ENCODE assay signal across 9 cellular contexts in genomic region chr2:45439788-45440773, GRCh38.
A peak's percentile ranks its signal among the peaks of the same experiment; 100 is the strongest.
DNase-seq lines count a peak whose midpoint lies in the region; ATAC-seq, FAIRE-seq and TF ChIP-seq lines count a peak whose summit lies in the region.
"Had no signal": no experiment of that assay in that cellular context is flagged by ENCODE, and none has a peak within 500 bp of the region (broad histone marks: within the 10 kb centered on the region; RNA-seq: fewer than 3 reads in every experiment).

No MANE protein-coding gene starts in this region.

- ATAC-seq in GM18873 (IDR thresholded peaks at IDR 0.05; ENCODE audit: low FRiP score, unreplicated experiment) (peak; percentile 51), HG02884 (IDR thresholded peaks at IDR 0.05; ENCODE audit: unreplicated experiment) (peak; percentile 67), GM18519 (IDR thresholded peaks at IDR 0.05; ENCODE audit: low FRiP score, unreplicated experiment) (no peak)

- no peaks in the 10 kb centered on the region for H4K20me1 ChIP-seq in SK-N-SH (ENCODE audit: insufficient read depth)

- WGBS in SK-N-SH (ENCODE audit: low lambda C conversion rate): 91% methylated on average over 6 of the region's 6 CpGs

- intact Hi-C loops in kidney (cut with DNase I): no loop called here

- H3K4me3 ChIP-seq in SK-N-SH (ENCODE audit: low read depth in 2 of 2, low read length in 1 of 2) (no peak overlapping the region), kidney (ENCODE audit: low read length in 2 of 2) (no peak overlapping the region)

- H3K79me2 ChIP-seq in SK-N-SH (ENCODE audit: insufficient read depth): 0 out of 2 replicates have a peak, but pooled peaks cover 7% of the 10 kb centered on the region

- POLR2A ChIA-PET in SK-N-SH (lab: Yijun Ruan, JAX): no interaction called here

- H3K9me2 ChIP-seq in SK-N-SH: no peaks in the 10 kb centered on the region

- H3F3A ChIP-seq in SK-N-SH (replicated peaks; ENCODE audit: insufficient read depth): peaks cover 12% of the 10 kb centered on the region

- TF ChIP-seq CTCF in SK-N-SH (IDR thresholded peaks at IDR 0.05) (peak; percentile 52), kidney (IDR thresholded peaks at IDR 0.05; ENCODE audit: borderline replicate concordance, extremely low read depth, insufficient read depth) (no peak)

- no peak overlapping the region for H2AFZ ChIP-seq in SK-N-SH (ENCODE audit: low read depth)

- CTCF ChIA-PET in SK-N-SH (lab: Yijun Ruan, JAX): interaction anchor here (0.5 to 2.5 kb wide), 12 partner anchors 10 to 476 kb away, joined by 3 to 14 read pairs (median 3); no protein-coding TSS in a partner anchor

- H3K36me3 ChIP-seq in SK-N-SH (replicated peaks in 1 of 2; ENCODE audit: control insufficient read depth in 1 of 2, insufficient read depth in 2 of 2, low read length in 1 of 2): peaks cover 0 to 3% of the 10 kb centered on the region in 2 experiments
- no peaks in the 10 kb centered on the region for H3K36me3 ChIP-seq in kidney (ENCODE audit: control insufficient read depth in 1 of 2, insufficient read depth in 2 of 2, low read length in 2 of 2)

- peak; percentile 52 for TF ChIP-seq RAD21 in SK-N-SH (IDR thresholded peaks at IDR 0.05; ENCODE audit: low read length)

- H3K27ac ChIP-seq in SK-N-SH (ENCODE audit: low read depth in 2 of 2, low read length in 1 of 2) (peak overlapping the region in 1 of 2 experiments; percentile 13; a peak in 2 of 4 replicates), kidney (ENCODE audit: low read depth in 2 of 2, low read length in 2 of 2) (no peak overlapping the region)

- H3K9me3 ChIP-seq in SK-N-SH: no peaks in the 10 kb centered on the region
- no peaks in the 10 kb centered on the region for H3K9me3 ChIP-seq in kidney (ENCODE audit: control insufficient read depth in 1 of 2, low read length in 2 of 2)

- H3K27me3 ChIP-seq in SK-N-SH (ENCODE audit: insufficient read depth): no peaks in the 10 kb centered on the region

- DNase-seq in A172 (ENCODE audit: low spot score) (peak; percentile 19), SK-N-SH (peak; percentile 28), kidney (no peak), occipital lobe (lab: John Stamatoyannopoulos, UW) (no peak), NCI-H2227 (lab: John Stamatoyannopoulos, UW; ENCODE audit: unreplicated experiment) (no peak)

- H3K4me1 ChIP-seq in SK-N-SH (ENCODE audit: control insufficient read depth in 1 of 2, insufficient read depth in 2 of 2, low read depth in 1 of 2, low read length in 1 of 2): peaks cover 2 to 7% of the 10 kb centered on the region in 2 experiments; a peak in 3 of 4 replicates
- H3K4me1 ChIP-seq in kidney (ENCODE audit: control insufficient read depth in 1 of 2, insufficient read depth in 1 of 2, low read depth in 1 of 2, low read length in 2 of 2): no peaks in the 10 kb centered on the region

- TF ChIP-seq EP300 in SK-N-SH (IDR thresholded peaks at IDR 0.05; ENCODE audit: borderline replicate concordance in 1 of 2, low read depth in 1 of 2, low read length in 1 of 2): no peak

- no peak for FAIRE-seq in kidney (lab: Jason Lieb, UNC)
- FAIRE-seq: islet of Langerhans had no signal

- no peak overlapping the region for H3K4me2 ChIP-seq in SK-N-SH

- H3K9ac ChIP-seq in SK-N-SH (no peak overlapping the region), kidney (ENCODE audit: low read length in 2 of 2) (no peak overlapping the region)

TF ChIP-seq in SK-N-SH, 30 proteins besides CTCF, POLR2A, EP300 and RAD21:
- no peak for TF ChIP-seq USF2 (IDR thresholded peaks at IDR 0.05; ENCODE audit: borderline replicate concordance, low read depth, low read length)
- TF ChIP-seq SMC3 (IDR thresholded peaks at IDR 0.05; ENCODE audit: low read depth, low read length): peak; percentile 28; the same call in 1 of the 2 replicates

Comparison
In these comparisons a context has a peak if more than half of its experiments do, and no peak if none do; other contexts are left out.
1. DNase-seq: peak in A172 (single experiment) and SK-N-SH (single experiment); none in kidney (single experiment), occipital lobe (single experiment) and NCI-H2227 (single experiment).